ENCODE assay signal across 8 cellular contexts in the genomic region with DNA sequence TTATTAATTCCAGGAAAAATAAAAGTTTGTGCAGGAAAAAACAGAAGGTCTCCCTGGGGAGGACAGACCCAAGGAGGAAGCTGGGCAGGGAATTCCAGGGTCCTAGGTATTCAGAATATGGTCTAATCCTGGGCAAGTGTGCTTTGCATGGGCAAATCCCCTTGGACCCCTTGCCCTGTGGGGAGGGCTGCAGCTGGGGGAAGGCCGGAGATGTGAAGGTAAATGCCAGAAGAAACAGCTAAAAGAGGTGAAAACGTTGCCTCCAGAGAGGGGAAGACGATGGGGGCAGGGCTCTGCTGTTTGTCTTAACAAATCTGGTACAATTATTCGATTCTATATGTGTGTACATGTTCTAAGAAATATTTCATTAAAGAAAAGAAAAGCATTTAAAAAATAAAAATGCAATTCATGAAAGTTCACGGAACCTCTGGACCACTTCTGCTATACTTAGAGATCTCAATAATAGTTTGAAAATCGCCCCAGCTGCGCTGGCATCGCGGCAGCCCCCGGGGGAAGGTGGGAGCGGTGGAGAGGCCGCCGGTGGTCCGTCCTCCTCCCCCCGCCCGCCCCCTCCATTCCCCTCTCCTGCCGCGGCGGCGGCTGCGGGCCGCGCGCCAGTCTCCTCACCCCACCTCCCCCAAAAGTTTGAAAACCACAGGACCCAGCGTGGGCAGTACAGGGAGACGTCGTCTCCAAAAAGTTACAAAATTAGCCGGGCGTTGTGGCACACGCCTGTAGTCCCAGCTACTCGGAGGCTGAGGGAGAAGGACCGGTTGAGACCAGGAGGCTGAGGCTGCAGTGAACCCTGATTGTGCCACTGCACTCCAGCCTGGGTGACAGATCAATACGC. TPM values are rescaled to one million over a fixed set of nuclear protein-coding genes. Genes with fewer than 3 reads are reported as not detected.
DNase-seq lines count a peak whose midpoint lies in the region; ATAC-seq and TF ChIP-seq lines count a peak whose summit lies in the region.

No MANE protein-coding gene starts in this region.

- H3K36me3 ChIP-seq in iPS-18a (ENCODE audit: control insufficient read depth, low read depth, low read length) (no peaks in the 10 kb centered on the region), testis (ENCODE audit: low read depth, missing control alignments) (no peaks in the 10 kb centered on the region)

- H3K9me3 ChIP-seq in iPS-18a (ENCODE audit: control insufficient read depth, low read depth, low read length), result no peaks in the 10 kb centered on the region
- no peaks in the 10 kb centered on the region for H3K9me3 ChIP-seq in testis

- H3K9me3 Mint-ChIP-seq in activated CD4-positive, alpha-beta memory T cell treated with anti-CD3 and anti-CD28 coated beads, Interleukin-2, amount 10 ng/mL, durations not matched to agents 7 days and 5 days, result no peaks in the 10 kb centered on the region

- POLR2A ChIA-PET in activated CD4-positive, alpha-beta memory T cell treated with anti-CD3 and anti-CD28 coated beads, Interleukin-2, amount 10 ng/mL, durations not matched to agents 7 days and 5 days (lab: Charles Lee), result interaction anchor here (0.7 to 2.8 kb wide), 18 partner anchors 8 to 491 kb away, joined by 3 to 18 read pairs (median 5); partner anchors contain the start of genes SPATS2 and TMBIM6

- CTCF ChIA-PET in activated CD4-positive, alpha-beta memory T cell treated with anti-CD3 and anti-CD28 coated beads, Interleukin-2, amount 10 ng/mL, durations not matched to agents 7 days and 5 days (lab: Charles Lee), result interaction anchor here (0.7 to 2.2 kb wide), 9 partner anchors 18 to 535 kb away, joined by 3 to 9 read pairs (median 3); partner anchors contain the start of genes SPATS2 and TMBIM6

- peaks cover 4% of the 10 kb centered on the region for H3K27me3 ChIP-seq in iPS-18a (ENCODE audit: control insufficient read depth, insufficient read depth, low read length)
- H3K27me3 ChIP-seq in testis, result no peaks in the 10 kb centered on the region

- no peak for TF ChIP-seq CTCF in testis (IDR thresholded peaks at IDR 0.05)

- peak overlapping the region; percentile 81 for H3K27ac Mint-ChIP-seq in activated CD4-positive, alpha-beta memory T cell treated with anti-CD3 and anti-CD28 coated beads, Interleukin-2, amount 10 ng/mL, durations not matched to agents 7 days and 5 days

- no peak overlapping the region for H3K27ac ChIP-seq in iPS-18a (ENCODE audit: low read length)
- H3K27ac ChIP-seq in testis, result peak overlapping the region; percentile 65 to 89

- H3K4me3 ChIP-seq in iPS-18a (ENCODE audit: low read length), result peak overlapping the region; percentile 84
- H3K4me3 ChIP-seq in testis, result peak overlapping the region; percentile 67 to 70

- H3K4me1 ChIP-seq in iPS-18a (ENCODE audit: control insufficient read depth, low read depth, low read length) (no peaks in the 10 kb centered on the region), testis (peaks cover 11% of the 10 kb centered on the region)

- peak; percentile 80 for DNase-seq in activated CD8-positive, alpha-beta memory T cell treated with anti-CD3 and anti-CD28 coated beads for 24 hours
- no peak for DNase-seq in activated CD8-positive, alpha-beta memory T cell treated with anti-CD3 and anti-CD28 coated beads, Interleukin-2, amount 50 U/mL, for 4 hours
- no peak for DNase-seq in activated CD4-positive, alpha-beta memory T cell treated with anti-CD3 and anti-CD28 coated beads, Interleukin-2, amount 10 ng/mL, durations not matched to agents 7 days and 5 days
- DNase-seq in testis, result no peak
- DNase-seq in NCI-H774 (lab: John Stamatoyannopoulos, UW), result no peak
- DNase-seq in dermis blood vessel endothelial cell, result no peak

- peaks cover 27% of the 10 kb centered on the region for H3K4me1 Mint-ChIP-seq in activated CD4-positive, alpha-beta memory T cell treated with anti-CD3 and anti-CD28 coated beads, Interleukin-2, amount 10 ng/mL, durations not matched to agents 7 days and 5 days

- intact Hi-C loops in testis (cut with DNase I; ENCODE audit: low total_unique reads), result no loop called here

- peak overlapping the region; percentile 72 for H3K9ac ChIP-seq in iPS-18a (ENCODE audit: low read length)

- WGBS in testis, 2 donors, result 2 to 3% methylated on average over 31 to 33 of the region's 33 CpGs

- ATAC-seq in GM18867 (IDR thresholded peaks at IDR 0.05; ENCODE audit: unreplicated experiment), result no peak

- H3K27me3 Mint-ChIP-seq in activated CD4-positive, alpha-beta memory T cell treated with anti-CD3 and anti-CD28 coated beads, Interleukin-2, amount 10 ng/mL, durations not matched to agents 7 days and 5 days, result peaks cover 39% of the 10 kb centered on the region

- no peaks in the 10 kb centered on the region for H3K36me3 Mint-ChIP-seq in activated CD4-positive, alpha-beta memory T cell treated with anti-CD3 and anti-CD28 coated beads, Interleukin-2, amount 10 ng/mL, durations not matched to agents 7 days and 5 days (ENCODE audit: low read depth)

- TF ChIP-seq POLR2A in testis (IDR thresholded peaks at IDR 0.05), result no peak

- H3K4me3 Mint-ChIP-seq in activated CD4-positive, alpha-beta memory T cell treated with anti-CD3 and anti-CD28 coated beads, Interleukin-2, amount 10 ng/mL, durations not matched to agents 7 days and 5 days, result peak overlapping the region; percentile 77

RNA-seq across cellular contexts. Expression of gene PRPF40B, which starts 1.5 kb away (rescaled TPM):
- 1 to 10 TPM; 8.0 to 8.7 TPM for total RNA-seq in activated CD4-positive, alpha-beta memory T cell treated with anti-CD3 and anti-CD28 coated beads, Interleukin-2, amount 10 ng/mL, durations not matched to agents 7 days and 5 days
- total RNA-seq in testis (10 to 100 TPM; 49.2 to 66.7 TPM), dermis blood vessel endothelial cell (1.9 and 4.1 TPM in 2 replicates)
- polyA plus RNA-seq in testis (ENCODE audit: insufficient read depth, low read depth, low replicate concordance), result 66.8 TPM

RNA-seq across cellular contexts. Expression of gene FAM186B, which starts 16.4 kb away (rescaled TPM):
- total RNA-seq in activated CD4-positive, alpha-beta memory T cell treated with anti-CD3 and anti-CD28 coated beads, Interleukin-2, amount 10 ng/mL, durations not matched to agents 7 days and 5 days, result not detected
- total RNA-seq in testis (10 to 100 TPM; 54.9 to 68.6 TPM), dermis blood vessel endothelial cell (0.19 and 0.34 TPM in 2 replicates)
- polyA plus RNA-seq in testis (ENCODE audit: insufficient read depth, low read depth, low replicate concordance), result 178 TPM

RNA-seq across cellular contexts. Expression of gene MCRS1, which starts 53.9 kb away (rescaled TPM):
- total RNA-seq in activated CD4-positive, alpha-beta memory T cell treated with anti-CD3 and anti-CD28 coated beads, Interleukin-2, amount 10 ng/mL, durations not matched to agents 7 days and 5 days, result 10 to 100 TPM; 70.5 to 73.1 TPM
- total RNA-seq in testis (100 to 1,000 TPM in 1 of 2 donors, 10 to 100 TPM in 1; 95.8 to 105 TPM), dermis blood vessel endothelial cell (58.5 and 73.9 TPM in 2 replicates)
- 104 TPM for polyA plus RNA-seq in testis (ENCODE audit: insufficient read depth, low read depth, low replicate concordance)

Comparison
In these comparisons a context has a peak if more than half of its experiments do, and no peak if none do; other contexts are left out.
1. RNA of gene FAM186B, which starts 16.4 kb away (total RNA-seq): 54.9 to 68.6 TPM in testis; 0.19 to 0.34 TPM in dermis blood vessel endothelial cell and not detected in activated CD4-positive, alpha-beta memory T cell treated with anti-CD3 and anti-CD28 coated beads, Interleukin-2, amount 10 ng/mL, durations not matched to agents 7 days and 5 days; every median in the first group is over 10 times any median in the second.